19 cellular contexts compared by ENCODE assay signal in genomic region chr22:20442485-20443284, GRCh38.
"Had no signal": no experiment of that assay in that cellular context is flagged by ENCODE, and none has a peak within 500 bp of the region (broad histone marks: within the 10 kb centered on the region; RNA-seq: fewer than 3 reads in every experiment).

No MANE protein-coding gene starts in this region.

- H3K4me3 ChIP-seq: adrenal gland, lung, skin epidermis, transverse colon had no signal

- H3K4me3 Mint-ChIP-seq: activated CD4-positive, alpha-beta T cell treated with anti-CD3 and anti-CD28 coated beads, Interleukin-2, amount 10 ng/mL, durations not matched to agents 7 days and 5 days; activated CD8-positive, alpha-beta T cell treated with anti-CD3 and anti-CD28 coated beads, Interleukin-2, amount 10 ng/mL, durations not matched to agents 7 days and 5 days; activated T-cell treated with anti-CD3 and anti-CD28 coated beads, Interleukin-2, amount 50 U/mL, for 24 hours; natural killer cell treated with Interleukin-12 subunit alpha and Interleukin-12 subunit beta and Interleukin-15 and Interleukin-18, amount 100 ng/mL, for 72 hours; stimulated activated naive CD8-positive, alpha-beta T cell treated with anti-CD3 and anti-CD28 coated beads, Interleukin-15, Interleukin-2, amounts not matched to agents 100 ng/mL and 50 ng/mL, for 24 hours had no signal

- DNase-seq: activated CD4-positive, alpha-beta T cell treated with anti-CD3 and anti-CD28 coated beads, Interleukin-2, amount 10 ng/mL, durations not matched to agents 7 days and 5 days; activated CD8-positive, alpha-beta T cell treated with anti-CD3 and anti-CD28 coated beads, Interleukin-2, amount 10 ng/mL, durations not matched to agents 7 days and 5 days; activated naive CD4-positive, alpha-beta T cell treated with anti-CD3 and anti-CD28 coated beads, Interleukin-2, amount 50 U/mL, for 16 hours; activated T-cell treated with anti-CD3 and anti-CD28 coated beads, Interleukin-2, amount 50 U/mL, for 24 hours; adrenal gland; dermis blood vessel endothelial cell; effector memory CD4-positive, alpha-beta T cell; foreskin melanocyte; hypothalamus; islet precursor cell; retina; stimulated activated CD4-positive, alpha-beta T cell treated with anti-CD3 and anti-CD28 coated beads, Interleukin-15, amount 100 ng/mL, for 24 hours; stimulated activated CD4-positive, alpha-beta T cell treated with anti-CD3 and anti-CD28 coated beads, Interleukin-2, amount 100 ng/mL, for 48 hours; transverse colon had no signal

- H3K9me3 ChIP-seq: adrenal gland, transverse colon had no signal

- H3K27me3 ChIP-seq: adrenal gland had no signal

- H3K36me3 Mint-ChIP-seq: natural killer cell treated with Interleukin-12 subunit alpha and Interleukin-12 subunit beta and Interleukin-15 and Interleukin-18, amount 100 ng/mL, for 72 hours had no signal

- H3K27ac ChIP-seq: epithelial cell of prostate had no signal

- H3K27me3 Mint-ChIP-seq: natural killer cell treated with Interleukin-12 subunit alpha and Interleukin-12 subunit beta and Interleukin-15 and Interleukin-18, amount 100 ng/mL, for 72 hours had no signal

- H3K9me3 Mint-ChIP-seq: activated CD4-positive, alpha-beta T cell treated with anti-CD3 and anti-CD28 coated beads, Interleukin-2, amount 10 ng/mL, durations not matched to agents 7 days and 5 days; activated T-cell treated with anti-CD3 and anti-CD28 coated beads, Interleukin-2, amount 50 U/mL, for 24 hours; natural killer cell treated with Interleukin-12 subunit alpha and Interleukin-12 subunit beta and Interleukin-15 and Interleukin-18, amount 100 ng/mL, for 72 hours; stimulated activated naive CD8-positive, alpha-beta T cell treated with anti-CD3 and anti-CD28 coated beads, Interleukin-15, Interleukin-2, amounts not matched to agents 100 ng/mL and 50 ng/mL, for 24 hours had no signal

- H3K27ac Mint-ChIP-seq: activated CD4-positive, alpha-beta T cell treated with anti-CD3 and anti-CD28 coated beads, Interleukin-2, amount 10 ng/mL, durations not matched to agents 7 days and 5 days; activated CD8-positive, alpha-beta T cell treated with anti-CD3 and anti-CD28 coated beads, Interleukin-2, amount 10 ng/mL, durations not matched to agents 7 days and 5 days; activated T-cell treated with anti-CD3 and anti-CD28 coated beads, Interleukin-2, amount 50 U/mL, for 24 hours; natural killer cell treated with Interleukin-12 subunit alpha and Interleukin-12 subunit beta and Interleukin-15 and Interleukin-18, amount 100 ng/mL, for 72 hours; stimulated activated naive CD8-positive, alpha-beta T cell treated with anti-CD3 and anti-CD28 coated beads, Interleukin-15, Interleukin-2, amounts not matched to agents 100 ng/mL and 50 ng/mL, for 24 hours had no signal
